ENCODE assay signal across 15 cellular contexts in genomic region chr2:237326250-237327171, GRCh38.
DNase-seq lines count a peak whose midpoint lies in the region; ATAC-seq and TF ChIP-seq lines count a peak whose summit lies in the region.
"Had no signal": no experiment of that assay in that cellular context is flagged by ENCODE, and none has a peak within 500 bp of the region (broad histone marks: within the 10 kb centered on the region; RNA-seq: fewer than 3 reads in every experiment).

No MANE protein-coding gene starts in this region.

- POLR2A ChIA-PET in Panc1 (lab: Charles Lee): no interaction called here

- H3K27ac ChIP-seq in Panc1 (ENCODE audit: low read length) (peak overlapping the region; percentile 39; the same call in 1 of the 2 replicates), esophagus (ENCODE audit: low read depth in 2 of 2, low read length in 1 of 2) (peak overlapping the region; percentile 24 to 72), right lobe of liver (peak overlapping the region in 2 of 3 donors; percentile 21 to 57)

- intact Hi-C loops in Panc1 (cut with micrococcal nuclease; ENCODE audit: unreplicated experiment) (no loop called here), right lobe of liver (cut with DNase I) (no loop called here)

- CTCF ChIA-PET in Panc1 (lab: Charles Lee): no interaction called here

- no TSS peak for BruUV-seq in Panc1 (replicated peaks; lab: Mats Ljungman, UMichigan)

- WGBS in esophagus, 2 donors: 43 to 53% methylated on average over 12 of the region's 12 CpGs
- WGBS in right lobe of liver (ENCODE audit: insufficient coverage, low coverage, low lambda C conversion rate, missing lambda C conversion rate): 28% methylated on average over 12 of the region's 12 CpGs

- DNase-seq in Panc1 (ENCODE audit: low read depth, low spot score) (no peak), right lobe of liver (no peak), smooth muscle cell of the brain vasculature (ENCODE audit: low read depth, low spot score) (peak; percentile 89), 8988T (no peak), NCI-H526 treated with DMSO at 0.1 percent for 48 hours (lab: John Stamatoyannopoulos, UW) (no peak), SW 1271 (lab: John Stamatoyannopoulos, UW) (no peak), activated T-cell treated with anti-CD3 and anti-CD28 coated beads for 4 hours (no peak)
- DNase-seq: activated CD4-positive, alpha-beta memory T cell treated with anti-CD3 and anti-CD28 coated beads, Interleukin-2, amount 10 ng/mL, durations not matched to agents 7 days and 5 days; central memory CD4-positive, alpha-beta T cell; erythroblast; NCI-H1048; NCI-H446; RPMI8226; stimulated activated CD4-positive, alpha-beta T cell treated with anti-CD3 and anti-CD28 coated beads, Interleukin-12 subunit alpha, Interleukin-12 subunit beta, amount 100 ng/mL, for 4 hours had no signal

- no peak for TF ChIP-seq CTCF in Panc1 (IDR thresholded peaks at IDR 0.05)
- TF ChIP-seq CTCF in right lobe of liver (IDR thresholded peaks at IDR 0.05): no peak

- ATAC-seq in Panc1 (no peak), right lobe of liver (peak; percentile 31 to 46 (median 37))

- no peak for TF ChIP-seq POLR2A in right lobe of liver (IDR thresholded peaks at IDR 0.05)

- in situ Hi-C loops in Panc1 (cut with HindIII; ENCODE audit: low pct_unique_long_range_greater_than_20kb, low sequenced_read_pairs): no loop called here

- H3K4me3 ChIP-seq in Panc1 (ENCODE audit: low read depth in 2 of 2, low read length in 2 of 2) (no peak overlapping the region), esophagus (ENCODE audit: low read depth in 1 of 2, low read length in 2 of 2) (no peak overlapping the region), right lobe of liver (no peak overlapping the region)

- H3K27me3 ChIP-seq in Panc1 (ENCODE audit: control insufficient read depth, insufficient read depth, low read length): no peaks in the 10 kb centered on the region
- no peaks in the 10 kb centered on the region for H3K27me3 ChIP-seq in esophagus (ENCODE audit: control insufficient read depth in 1 of 2, insufficient read depth in 2 of 2, low read length in 2 of 2)
- H3K27me3 ChIP-seq in right lobe of liver: no peaks in the 10 kb centered on the region

- no peaks in the 10 kb centered on the region for H3K9me3 ChIP-seq in Panc1 (ENCODE audit: control insufficient read depth, insufficient read depth, low read depth, low read length)
- no peaks in the 10 kb centered on the region for H3K9me3 ChIP-seq in esophagus (ENCODE audit: control insufficient read depth in 2 of 2, insufficient read depth in 1 of 2, low read depth in 1 of 2, low read length in 1 of 2)
- H3K9me3 ChIP-seq in right lobe of liver: no peaks in the 10 kb centered on the region

- H3K36me3 ChIP-seq in Panc1 (ENCODE audit: control insufficient read depth, insufficient read depth, low read length) (no peaks in the 10 kb centered on the region), esophagus (ENCODE audit: control insufficient read depth in 2 of 2, insufficient read depth in 2 of 2, low read length in 1 of 2) (no peaks in the 10 kb centered on the region), right lobe of liver (no peaks in the 10 kb centered on the region)

- no peaks in the 10 kb centered on the region for H3K4me1 ChIP-seq in Panc1 (ENCODE audit: control insufficient read depth, insufficient read depth, low read length)
- peaks cover 0 to 3% of the 10 kb centered on the region in 2 donors for H3K4me1 ChIP-seq in esophagus (ENCODE audit: control insufficient read depth in 2 of 2, insufficient read depth in 2 of 2, low read length in 1 of 2)
- H3K4me1 ChIP-seq in right lobe of liver: no peaks in the 10 kb centered on the region
